Comparison of ENCODE assay signal across 14 cellular contexts in genomic region chrX:1450381-1451161, GRCh38. TPM values are rescaled to one million over a fixed set of nuclear protein-coding genes. Genes with fewer than 3 reads are reported as not detected.
DNase-seq lines count a peak whose midpoint lies in the region; ATAC-seq, FAIRE-seq and TF ChIP-seq lines count a peak whose summit lies in the region.
"Had no signal": no experiment of that assay in that cellular context is flagged by ENCODE, and none has a peak within 500 bp of the region (broad histone marks: within the 10 kb centered on the region; RNA-seq: fewer than 3 reads in every experiment).

No MANE protein-coding gene starts in this region.

- no peaks in the 10 kb centered on the region for H3K9me3 ChIP-seq in RWPE2 (ENCODE audit: severe bottlenecking)
- peaks cover 10% of the 10 kb centered on the region for H3K9me3 ChIP-seq in iPS-18c (ENCODE audit: control insufficient read depth, insufficient read depth, low read length)
- H3K9me3 ChIP-seq: colonic mucosa had no signal

- no peak overlapping the region for H3K27ac Mint-ChIP-seq in activated naive CD4-positive, alpha-beta T cell treated with anti-CD3 and anti-CD28 coated beads, Interleukin-2, amount 50 U/mL, for 72 hours
- H3K27ac Mint-ChIP-seq in activated naive CD4-positive, alpha-beta T cell treated with anti-CD3 and anti-CD28 coated beads for 36 hours, result no peak overlapping the region
- no peak overlapping the region for H3K27ac Mint-ChIP-seq in type B pancreatic cell

- no peak overlapping the region for H3K27ac ChIP-seq in RWPE2 (ENCODE audit: poor library complexity, severe bottlenecking)
- H3K27ac ChIP-seq: colonic mucosa, SK-N-MC had no signal

- H3K36me3 Mint-ChIP-seq in activated naive CD4-positive, alpha-beta T cell treated with anti-CD3 and anti-CD28 coated beads, Interleukin-2, amount 50 U/mL, for 72 hours, result peaks cover 36 to 46% of the 10 kb centered on the region in 2 donors
- H3K36me3 Mint-ChIP-seq in activated naive CD4-positive, alpha-beta T cell treated with anti-CD3 and anti-CD28 coated beads for 36 hours (ENCODE audit: low read depth), result peaks cover 34% of the 10 kb centered on the region
- peaks cover 43% of the 10 kb centered on the region for H3K36me3 Mint-ChIP-seq in type B pancreatic cell

- peaks cover 18% of the 10 kb centered on the region for H3K4me1 Mint-ChIP-seq in activated naive CD4-positive, alpha-beta T cell treated with anti-CD3 and anti-CD28 coated beads for 36 hours (ENCODE audit: low read depth)
- peaks cover 4% of the 10 kb centered on the region for H3K4me1 Mint-ChIP-seq in type B pancreatic cell (ENCODE audit: unreplicated experiment)

- FAIRE-seq in GM19239 (lab: Jason Lieb, UNC), result no peak
- FAIRE-seq: urothelium cell line had no signal

- no peak for ATAC-seq in activated naive CD4-positive, alpha-beta T cell treated with anti-CD3 and anti-CD28 coated beads, Interleukin-2, amount 50 U/mL, for 72 hours
- ATAC-seq in RWPE2 (ENCODE audit: low read depth), result no peak
- no peak for ATAC-seq in GM21528 (IDR thresholded peaks at IDR 0.05; ENCODE audit: low FRiP score, unreplicated experiment)

- peak; percentile 2 to 54 for DNase-seq in activated naive CD4-positive, alpha-beta T cell treated with anti-CD3 and anti-CD28 coated beads, Interleukin-2, amount 50 U/mL, for 72 hours (ENCODE audit: low spot score in 2 of 2)
- no peak for DNase-seq in activated naive CD4-positive, alpha-beta T cell treated with anti-CD3 and anti-CD28 coated beads for 36 hours
- DNase-seq in RWPE2 (ENCODE audit: low spot score) (peak; percentile 37), type B pancreatic cell (ENCODE audit: extremely low spot score, unreplicated experiment) (peak; percentile 62), DMS79 treated with DMSO at 0.1 percent for 48 hours (lab: John Stamatoyannopoulos, UW) (no peak), GM19239 (ENCODE audit: insufficient read length, low spot score) (no peak)
- DNase-seq: activated CD4-positive, CD25-positive, alpha-beta regulatory T cell; EL; mesendoderm had no signal

- H3K36me3 ChIP-seq in RWPE2 (ENCODE audit: low read depth), result peaks cover 6% of the 10 kb centered on the region
- H3K36me3 ChIP-seq: colonic mucosa had no signal

- no peaks in the 10 kb centered on the region for H3K4me1 ChIP-seq in RWPE2 (ENCODE audit: insufficient read depth, poor library complexity, severe bottlenecking)
- H3K4me1 ChIP-seq: colonic mucosa had no signal

- intact Hi-C loops in activated naive CD4-positive, alpha-beta T cell treated with anti-CD3 and anti-CD28 coated beads for 36 hours (cut with micrococcal nuclease), result loop anchor here (5.0 kb wide), 2 partner anchors 1177 to 1247 kb away; no protein-coding TSS in a partner anchor

- CTCF ChIA-PET in activated naive CD4-positive, alpha-beta T cell treated with anti-CD3 and anti-CD28 coated beads for 36 hours (lab: Charles Lee), result no interaction called here

- no peaks in the 10 kb centered on the region for H3K27me3 ChIP-seq in RWPE2 (ENCODE audit: insufficient read depth, poor library complexity, severe bottlenecking)
- H3K27me3 ChIP-seq: colonic mucosa had no signal

- H3K4me3 Mint-ChIP-seq in activated naive CD4-positive, alpha-beta T cell treated with anti-CD3 and anti-CD28 coated beads for 36 hours, result no peak overlapping the region
- H3K4me3 Mint-ChIP-seq in type B pancreatic cell, result no peak overlapping the region

- H3K4me3 ChIP-seq in RWPE2 (ENCODE audit: severe bottlenecking), result no peak overlapping the region
- H3K4me3 ChIP-seq in iPS-18c (ENCODE audit: insufficient read depth, low read depth, low read length), result peak overlapping the region; percentile 9
- H3K4me3 ChIP-seq: colonic mucosa had no signal

- no peaks in the 10 kb centered on the region for H3K27me3 Mint-ChIP-seq in activated naive CD4-positive, alpha-beta T cell treated with anti-CD3 and anti-CD28 coated beads for 36 hours (ENCODE audit: low read depth)
- H3K27me3 Mint-ChIP-seq in type B pancreatic cell, result peaks cover 9% of the 10 kb centered on the region

- TF ChIP-seq CTCF in RWPE2 (IDR thresholded peaks at IDR 0.05; ENCODE audit: poor library complexity, severe bottlenecking) (no peak), type B pancreatic cell (conservative IDR thresholded peaks at IDR 0.05) (no peak)

- peaks cover 32 to 37% of the 10 kb centered on the region in 2 donors for H3K9me3 Mint-ChIP-seq in activated naive CD4-positive, alpha-beta T cell treated with anti-CD3 and anti-CD28 coated beads, Interleukin-2, amount 50 U/mL, for 72 hours
- H3K9me3 Mint-ChIP-seq in activated naive CD4-positive, alpha-beta T cell treated with anti-CD3 and anti-CD28 coated beads for 36 hours, result peaks cover 27% of the 10 kb centered on the region
- peaks cover 13% of the 10 kb centered on the region for H3K9me3 Mint-ChIP-seq in type B pancreatic cell

RNA-seq across cellular contexts. Expression of gene ASMTL, which starts 2.1 kb away (rescaled TPM):
- total RNA-seq in activated naive CD4-positive, alpha-beta T cell treated with anti-CD3 and anti-CD28 coated beads, Interleukin-2, amount 50 U/mL, for 72 hours, result 10 to 100 TPM; 54.9 to 58.0 TPM
- 10 to 100 TPM; 45.1 to 47.2 TPM for total RNA-seq in activated naive CD4-positive, alpha-beta T cell treated with anti-CD3 and anti-CD28 coated beads for 36 hours
- 20.2 and 31.5 TPM in 2 replicates for total RNA-seq in type B pancreatic cell (ENCODE audit: low replicate concordance)

RNA-seq across cellular contexts. Expression of gene SLC25A6, which starts 58.7 kb away (rescaled TPM):
- 100 to 1,000 TPM; 382 to 645 TPM for total RNA-seq in activated naive CD4-positive, alpha-beta T cell treated with anti-CD3 and anti-CD28 coated beads, Interleukin-2, amount 50 U/mL, for 72 hours
- 100 to 1,000 TPM; 457 to 463 TPM for total RNA-seq in activated naive CD4-positive, alpha-beta T cell treated with anti-CD3 and anti-CD28 coated beads for 36 hours
- total RNA-seq in type B pancreatic cell (ENCODE audit: low replicate concordance), result 489 and 568 TPM in 2 replicates

Comparison
In these comparisons a context has a peak if more than half of its experiments do, and no peak if none do; other contexts are left out.
1. DNase-seq: peak in activated naive CD4-positive, alpha-beta T cell treated with anti-CD3 and anti-CD28 coated beads, Interleukin-2, amount 50 U/mL, for 72 hours (2 of 2), RWPE2 (single experiment) and type B pancreatic cell (single experiment); none in activated naive CD4-positive, alpha-beta T cell treated with anti-CD3 and anti-CD28 coated beads for 36 hours (single experiment), DMS79 treated with DMSO at 0.1 percent for 48 hours (single experiment) and GM19239 (single experiment).